ENCODE assay signal across 8 cellular contexts in the genomic region with DNA sequence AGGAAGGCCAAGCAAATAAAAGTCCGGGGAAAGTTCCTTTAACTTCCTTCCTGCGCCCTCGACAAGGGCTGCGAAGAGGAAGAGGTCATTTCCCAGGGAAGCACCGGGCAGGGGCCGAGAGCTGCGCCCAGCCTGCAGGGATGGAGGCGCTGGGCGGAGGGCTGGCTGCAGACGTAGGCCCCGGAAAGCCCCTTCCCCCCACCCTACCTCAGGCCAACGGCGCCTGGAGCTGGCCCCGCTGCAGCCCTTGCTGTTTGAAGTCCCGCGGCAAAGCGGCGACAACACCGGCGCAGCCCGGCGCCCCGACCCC.
A peak's percentile ranks its signal among the peaks of the same experiment; 100 is the strongest.
DNase-seq lines count a peak whose midpoint lies in the region; ATAC-seq and TF ChIP-seq lines count a peak whose summit lies in the region.

No MANE protein-coding gene starts in this region.

- peaks cover 58 to 66% (median 61%) of the 10 kb centered on the region in 3 donors for H3K4me1 Mint-ChIP-seq in CD8-positive, alpha-beta memory T cell
- peaks cover 46% of the 10 kb centered on the region for H3K4me1 Mint-ChIP-seq in endothelial cell (ENCODE audit: unreplicated experiment)

- peak overlapping the region; percentile 66 for H3K27ac ChIP-seq in CD8-positive, alpha-beta memory T cell (ENCODE audit: low read depth, low read length)
- H3K27ac ChIP-seq in muscle layer of duodenum (ENCODE audit: low read length): peak overlapping the region; percentile 99

- H3K4me3 Mint-ChIP-seq in CD8-positive, alpha-beta memory T cell: peak overlapping the region; percentile 90 to 99 (median 97)
- peak overlapping the region; percentile 95 for H3K4me3 Mint-ChIP-seq in endothelial cell (ENCODE audit: unreplicated experiment)

- peak; percentile 13 for ATAC-seq in GM21737 (IDR thresholded peaks at IDR 0.05; ENCODE audit: unreplicated experiment)

- H3K27ac Mint-ChIP-seq in CD8-positive, alpha-beta memory T cell: peak overlapping the region; percentile 92 to 100 (median 98)
- peak overlapping the region; percentile 96 for H3K27ac Mint-ChIP-seq in endothelial cell (ENCODE audit: unreplicated experiment)

- H3K27me3 Mint-ChIP-seq in CD8-positive, alpha-beta memory T cell: peaks cover 0 to 3% of the 10 kb centered on the region in 2 donors
- peaks cover 13% of the 10 kb centered on the region for H3K27me3 Mint-ChIP-seq in endothelial cell (ENCODE audit: unreplicated experiment)

- no peaks in the 10 kb centered on the region for H3K9me3 ChIP-seq in CD8-positive, alpha-beta memory T cell (ENCODE audit: low read length)
- no peaks in the 10 kb centered on the region for H3K9me3 ChIP-seq in muscle layer of duodenum (ENCODE audit: control insufficient read depth in 1 of 2, low read length in 2 of 2)

- no peaks in the 10 kb centered on the region for H3K36me3 ChIP-seq in CD8-positive, alpha-beta memory T cell (ENCODE audit: insufficient read depth, low read length)
- no peaks in the 10 kb centered on the region for H3K36me3 ChIP-seq in muscle layer of duodenum (ENCODE audit: control insufficient read depth in 1 of 2, insufficient read depth in 2 of 2, low read length in 2 of 2)

- DNase-seq in CD8-positive, alpha-beta memory T cell: no peak
- DNase-seq in RPMI8226 (peak; percentile 35), endothelial cell (ENCODE audit: low spot score) (peak; percentile 59), AG20443 (ENCODE audit: low spot score) (no peak), inferior parietal cortex (ENCODE audit: extremely low spot score) (no peak), COR-L47 (lab: John Stamatoyannopoulos, UW) (no peak)

- H3K9me3 Mint-ChIP-seq in CD8-positive, alpha-beta memory T cell: no peaks in the 10 kb centered on the region
- H3K9me3 Mint-ChIP-seq in endothelial cell (ENCODE audit: unreplicated experiment): no peaks in the 10 kb centered on the region

- H3K27me3 ChIP-seq in CD8-positive, alpha-beta memory T cell (ENCODE audit: insufficient read depth, low read length, poor library complexity, severe bottlenecking): no peaks in the 10 kb centered on the region
- no peaks in the 10 kb centered on the region for H3K27me3 ChIP-seq in muscle layer of duodenum (ENCODE audit: low read depth, low read length)

- POLR2A ChIA-PET in CD8-positive, alpha-beta memory T cell (lab: Charles Lee): interaction anchor here (0.6 to 7.9 kb wide), 15 partner anchors 9 to 283 kb away, joined by 3 to 215 read pairs (median 5); a partner anchor contains a TSS

- H3K4me1 ChIP-seq in CD8-positive, alpha-beta memory T cell (ENCODE audit: insufficient read depth, low read length): peaks cover 56% of the 10 kb centered on the region
- H3K4me1 ChIP-seq in muscle layer of duodenum (ENCODE audit: control insufficient read depth in 1 of 2, insufficient read depth in 2 of 2, low read length in 2 of 2): peaks cover 45 to 58% of the 10 kb centered on the region in 2 donors

- TF ChIP-seq CTCF in endothelial cell (IDR thresholded peaks at IDR 0.05; ENCODE audit: unreplicated experiment): no peak

- CTCF ChIA-PET in CD8-positive, alpha-beta memory T cell (lab: Charles Lee): interaction anchor here (0.7 to 21.7 kb wide), 13 partner anchors 10 to 101 kb away, joined by 3 to 358 read pairs (median 4); a partner anchor contains a TSS

- H3K36me3 Mint-ChIP-seq in CD8-positive, alpha-beta memory T cell: peaks cover 0 to 15% (median 0%) of the 10 kb centered on the region in 3 donors
- H3K36me3 Mint-ChIP-seq in endothelial cell (ENCODE audit: low read depth, unreplicated experiment): peaks cover 7% of the 10 kb centered on the region

- peak overlapping the region; percentile 73 for H3K4me3 ChIP-seq in CD8-positive, alpha-beta memory T cell (ENCODE audit: low read length)
- peak overlapping the region; percentile 76 to 91 for H3K4me3 ChIP-seq in muscle layer of duodenum (ENCODE audit: low read depth in 1 of 2, low read length in 2 of 2)

Comparison
In these comparisons a context has a peak if more than half of its experiments do, and no peak if none do; other contexts are left out.
1. DNase-seq: peak in RPMI8226 (single experiment) and endothelial cell (single experiment); none in CD8-positive, alpha-beta memory T cell (0 of 5), AG20443 (single experiment), inferior parietal cortex (single experiment) and COR-L47 (single experiment).